ENCODE assay signal across 15 cellular contexts in genomic region chr10:16597656-16598055, GRCh38.
A peak's percentile ranks its signal among the peaks of the same experiment; 100 is the strongest.
DNase-seq lines count a peak whose midpoint lies in the region; ATAC-seq and TF ChIP-seq lines count a peak whose summit lies in the region.
"Had no signal": no experiment of that assay in that cellular context is flagged by ENCODE, and none has a peak within 500 bp of the region (broad histone marks: within the 10 kb centered on the region; RNA-seq: fewer than 3 reads in every experiment).

No MANE protein-coding gene starts in this region.

- H3K27me3 ChIP-seq in GM23248 (replicated peaks; ENCODE audit: insufficient read depth) (no peaks in the 10 kb centered on the region), MM.1S (replicated peaks; ENCODE audit: insufficient read depth, low read length) (no peaks in the 10 kb centered on the region)
- H3K27me3 ChIP-seq: BLaER1 treated with 17β-estradiol and CSF1 and Interleukin-3, amounts not matched to agents 10 nM and 100 nM; pancreas had no signal

- POLR2A ChIA-PET in T-cell (lab: Charles Lee): interaction anchor here in 1 of 2 donors (0.6 kb wide), 1 partner anchor 373 kb away, joined by 5 read pairs; no protein-coding TSS in a partner anchor

- no peak overlapping the region for H3K4me2 ChIP-seq in GM23248 (ENCODE audit: unreplicated experiment)
- no peak overlapping the region for H3K4me2 ChIP-seq in MM.1S (ENCODE audit: low read depth, low read length)
- H3K4me2 ChIP-seq: BLaER1 treated with 17β-estradiol and CSF1 and Interleukin-3, amounts not matched to agents 10 nM and 100 nM had no signal

- H3K27ac ChIP-seq in GM23248: no peak overlapping the region
- no peak overlapping the region for H3K27ac ChIP-seq in MM.1S (ENCODE audit: low read length)
- H3K27ac ChIP-seq: BLaER1 treated with 17β-estradiol and CSF1 and Interleukin-3, amounts not matched to agents 10 nM and 100 nM; pancreas had no signal

- H3K79me2 ChIP-seq in GM23248 (ENCODE audit: insufficient read depth) (no peaks in the 10 kb centered on the region), MM.1S (ENCODE audit: low read length) (no peaks in the 10 kb centered on the region)

- H3K4me1 ChIP-seq in GM23248 (ENCODE audit: insufficient read depth) (no peaks in the 10 kb centered on the region), MM.1S (ENCODE audit: low read length) (no peaks in the 10 kb centered on the region)
- H3K4me1 ChIP-seq: BLaER1 treated with 17β-estradiol and CSF1 and Interleukin-3, amounts not matched to agents 10 nM and 100 nM; pancreas had no signal

- 89 to 91% methylated on average over 11 of the region's 11 CpGs for WGBS in GM23248 (ENCODE audit: low coverage in 1 of 2, low lambda C conversion rate in 2 of 2, missing lambda C conversion rate in 2 of 2), 2 experiments

- no peaks in the 10 kb centered on the region for H3K9me2 ChIP-seq in GM23248 (ENCODE audit: insufficient read depth)
- H3K9me2 ChIP-seq in MM.1S (replicated peaks; ENCODE audit: insufficient read depth, low read length): no peaks in the 10 kb centered on the region

- H3K27ac Mint-ChIP-seq in T-cell: no peak overlapping the region
- H3K27ac Mint-ChIP-seq: WTC11 had no signal

- H3K9ac ChIP-seq in GM23248 (no peak overlapping the region), MM.1S (ENCODE audit: low read length) (no peak overlapping the region)
- H3K9ac ChIP-seq: BLaER1 treated with 17β-estradiol and CSF1 and Interleukin-3, amounts not matched to agents 10 nM and 100 nM had no signal

- H3K36me3 ChIP-seq in GM23248 (ENCODE audit: low read depth) (peaks cover 5% of the 10 kb centered on the region), MM.1S (replicated peaks; ENCODE audit: insufficient read depth, low read length) (no peaks in the 10 kb centered on the region)

- no peak for TF ChIP-seq CTCF in cardiac fibroblast (IDR thresholded peaks at IDR 0.05; ENCODE audit: low read depth, low read length)
- no peak for TF ChIP-seq CTCF in MM.1S (IDR thresholded peaks at IDR 0.05; ENCODE audit: low read length)

- CTCF ChIA-PET in T-cell (lab: Charles Lee): no interaction called here

- H3K36me3 Mint-ChIP-seq in T-cell: peaks cover 83% of the 10 kb centered on the region
- H3K36me3 Mint-ChIP-seq: WTC11 had no signal

- peaks cover 0 to 3% (median 0%) of the 10 kb centered on the region in 3 donors for H3K9me3 Mint-ChIP-seq in T-cell
- H3K9me3 Mint-ChIP-seq: WTC11 had no signal

- H3K4me3 Mint-ChIP-seq in T-cell: no peak overlapping the region
- H3K4me3 Mint-ChIP-seq: WTC11 had no signal

- H3K4me1 Mint-ChIP-seq in T-cell: no peaks in the 10 kb centered on the region

- in situ Hi-C loops in GM23248 (cut with MboI): no loop called here

- H3K27me3 Mint-ChIP-seq in T-cell: no peaks in the 10 kb centered on the region

- intact Hi-C loops in posterior cingulate gyrus (cut with DNase I): no loop called here

- peak; percentile 12 for DNase-seq in GM23248
- peak; percentile 35 to 68 for DNase-seq in NOMO-1 (lab: John Stamatoyannopoulos, UW; ENCODE audit: unreplicated experiment in 2 of 2)
- peak; percentile 41 to 59 for DNase-seq in cardiac fibroblast (ENCODE audit: low read depth in 2 of 2)
- peak in 7 of 10 donors; percentile 39 to 93 (median 56) for DNase-seq in posterior cingulate gyrus
- no peak for DNase-seq in stimulated activated CD4-positive, alpha-beta T cell treated with anti-CD3 and anti-CD28 coated beads, Interleukin-4, amount 100 ng/mL, for 24 hours
- no peak for DNase-seq in T-cell
- DNase-seq in MM.1S: no peak
- DNase-seq: activated gamma-delta T cell treated with Interleukin-2 at 50 U/mL for 16 hours, DND-41, kidney, NCI-H1048, pancreas had no signal

- H4K20me1 ChIP-seq in GM23248 (ENCODE audit: insufficient read depth): no peaks in the 10 kb centered on the region
- H4K20me1 ChIP-seq in MM.1S (ENCODE audit: insufficient read depth, low read length): no peaks in the 10 kb centered on the region; the same call in 1 of the 2 replicates

- H3F3A ChIP-seq in GM23248 (ENCODE audit: insufficient read depth): no peaks in the 10 kb centered on the region
- H3F3A ChIP-seq in MM.1S (ENCODE audit: insufficient read depth, low read length): no peaks in the 10 kb centered on the region

- ATAC-seq in T-cell (replicated peaks in 1 of 4) (no peak), GM21360 (IDR thresholded peaks at IDR 0.05; ENCODE audit: unreplicated experiment) (no peak)
- ATAC-seq: pancreas, WTC11 had no signal

- H3K4me3 ChIP-seq in GM23248: no peak overlapping the region
- no peak overlapping the region for H3K4me3 ChIP-seq in cardiac fibroblast (replicated peaks in 1 of 2; ENCODE audit: low read depth in 2 of 2, low read length in 2 of 2)
- no peak overlapping the region for H3K4me3 ChIP-seq in MM.1S (ENCODE audit: low read length)
- H3K4me3 ChIP-seq: BLaER1 treated with 17β-estradiol and CSF1 and Interleukin-3, amounts not matched to agents 10 nM and 100 nM; pancreas had no signal

- H3K9me3 ChIP-seq in GM23248 (ENCODE audit: low read depth): no peaks in the 10 kb centered on the region
- H3K9me3 ChIP-seq in MM.1S (replicated peaks; ENCODE audit: insufficient read depth, low read length): no peaks in the 10 kb centered on the region
- H3K9me3 ChIP-seq: BLaER1 treated with 17β-estradiol and CSF1 and Interleukin-3, amounts not matched to agents 10 nM and 100 nM; pancreas had no signal

- H2AFZ ChIP-seq in GM23248 (no peak overlapping the region), MM.1S (ENCODE audit: low read length) (no peak overlapping the region)

Comparison
In these comparisons a context has a peak if more than half of its experiments do, and no peak if none do; other contexts are left out.
1. DNase-seq: peak in GM23248 (single experiment), NOMO-1 (2 of 2), cardiac fibroblast (2 of 2) and posterior cingulate gyrus (7 of 10); none in stimulated activated CD4-positive, alpha-beta T cell treated with anti-CD3 and anti-CD28 coated beads, Interleukin-4, amount 100 ng/mL, for 24 hours (single experiment), T-cell (0 of 34) and MM.1S (single experiment).